ENCODE assay signal across 1 cellular context in genomic region chr12:48786591-48787544, GRCh38.
TF ChIP-seq lines count a peak whose summit lies in the region.

No MANE protein-coding gene starts in this region.

TF ChIP-seq in WTC11, 78 proteins besides CTCF, POLR2A, EP300 and RAD21 (continued from another document):
- no peak for TF ChIP-seq ARID4B (CRISPR knock-in tag; IDR thresholded peaks at IDR 0.05; ENCODE audit: borderline replicate concordance)
- no peak for TF ChIP-seq SMAD4 (CRISPR knock-in tag; IDR thresholded peaks at IDR 0.05)
- TF ChIP-seq CREM (CRISPR knock-in tag; IDR thresholded peaks at IDR 0.05) = no peak
- TF ChIP-seq NR1H2 (CRISPR knock-in tag; IDR thresholded peaks at IDR 0.05) = no peak
- TF ChIP-seq ZBTB43 (CRISPR knock-in tag; IDR thresholded peaks at IDR 0.05) = no peak
- no peak for TF ChIP-seq IRF1 (CRISPR knock-in tag; IDR thresholded peaks at IDR 0.05)
- TF ChIP-seq MAX (CRISPR knock-in tag; IDR thresholded peaks at IDR 0.05) = no peak
